28 cellular contexts compared by ENCODE assay signal in the genomic region with DNA sequence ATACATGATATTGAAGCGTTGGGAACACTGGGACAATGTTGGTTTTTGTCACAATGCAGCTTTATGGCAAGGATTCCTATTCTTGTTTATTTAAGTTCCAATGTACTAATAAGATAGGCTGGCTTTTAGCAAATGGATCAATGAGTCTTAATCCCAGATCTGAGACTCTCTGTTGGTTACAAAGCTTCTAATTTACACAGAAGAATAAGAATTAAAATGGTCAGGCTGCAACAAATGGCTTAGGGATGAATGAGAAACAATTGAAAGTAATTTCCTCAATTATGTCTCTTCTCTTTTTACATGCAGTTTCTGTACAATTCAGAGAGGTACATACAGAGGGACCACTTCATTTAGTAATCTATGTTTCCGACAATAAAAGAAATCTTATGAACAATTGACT.
"Had no signal": no experiment of that assay in that cellular context is flagged by ENCODE, and none has a peak within 500 bp of the region (broad histone marks: within the 10 kb centered on the region; RNA-seq: fewer than 3 reads in every experiment).

No MANE protein-coding gene starts in this region.

- DNase-seq: activated B cell treated with CpG ODN at 0.5 μM for 24 hours; activated CD4-positive, alpha-beta memory T cell treated with anti-CD3 and anti-CD28 coated beads for 36 hours; activated CD4-positive, alpha-beta T cell treated with anti-CD3 and anti-CD28 coated beads for 4 hours; activated CD4-positive, alpha-beta T cell treated with anti-CD3 and anti-CD28 coated beads, Interleukin-2, amount 10 ng/mL, durations not matched to agents 24 days and 14 days; activated CD4-positive, alpha-beta T cell treated with anti-CD3 and anti-CD28 coated beads, Interleukin-2, amount 50 U/mL, for 1 hour; activated CD4-positive, alpha-beta T cell treated with anti-CD3 and anti-CD28 coated beads, Interleukin-2, amount 50 U/mL, for 4 hours; activated CD4-positive, CD25-positive, alpha-beta regulatory T cell treated with anti-CD3 and anti-CD28 coated beads, Interleukin-2, amount 50 U/mL, for 72 hours; activated CD8-positive, alpha-beta memory T cell treated with anti-CD3 and anti-CD28 coated beads, Interleukin-2, amount 50 U/mL, for 4 hours; activated CD8-positive, alpha-beta T cell treated with anti-CD3 and anti-CD28 coated beads for 36 hours; activated effector memory CD4-positive, alpha-beta T cell treated with anti-CD3 and anti-CD28 coated beads, Interleukin-2, amount 50 U/mL, for 16 hours; activated gamma-delta T cell treated with Interleukin-2 at 50 U/mL for 16 hours; activated naive CD4-positive, alpha-beta T cell; activated naive CD4-positive, alpha-beta T cell treated with anti-CD3 and anti-CD28 coated beads for 36 hours; activated naive CD4-positive, alpha-beta T cell treated with anti-CD3 and anti-CD28 coated beads, Interleukin-2, amount 50 U/mL, for 16 hours; activated naive CD8-positive, alpha-beta T cell treated with anti-CD3 and anti-CD28 coated beads for 36 hours; activated T-cell treated with anti-CD3 and anti-CD28 coated beads for 4 hours; activated T-cell treated with anti-CD3 and anti-CD28 coated beads, Interleukin-2, amount 50 U/mL, for 1 hour; activated T-cell treated with anti-CD3 and anti-CD28 coated beads, Interleukin-2, amount 50 U/mL, for 4 hours; activated T-cell treated with anti-CD3 and anti-CD28 coated beads, Interleukin-2, amount 50 U/mL, for 72 hours; adrenal gland; amniotic stem cell; aorta; body of pancreas; brain microvascular endothelial cell; central memory CD4-positive, alpha-beta T cell; T-helper 9 cell had no signal

- ATAC-seq: activated CD8-positive, alpha-beta T cell treated with anti-CD3 and anti-CD28 coated beads for 36 hours; activated naive CD4-positive, alpha-beta T cell treated with anti-CD3 and anti-CD28 coated beads, Interleukin-2, amount 50 U/mL, for 72 hours; activated T-cell treated with anti-CD3 and anti-CD28 coated beads, Interleukin-2, amount 50 U/mL, for 4 hours; activated T-cell treated with anti-CD3 and anti-CD28 coated beads, Interleukin-2, amount 50 U/mL, for 72 hours; activated T-helper 17 cell treated with anti-CD3 and anti-CD28 coated beads, Interleukin-2, amount 50 U/mL, for 72 hours; body of pancreas had no signal
